Comparison of ENCODE assay signal across 1 cellular context in the genomic region with DNA sequence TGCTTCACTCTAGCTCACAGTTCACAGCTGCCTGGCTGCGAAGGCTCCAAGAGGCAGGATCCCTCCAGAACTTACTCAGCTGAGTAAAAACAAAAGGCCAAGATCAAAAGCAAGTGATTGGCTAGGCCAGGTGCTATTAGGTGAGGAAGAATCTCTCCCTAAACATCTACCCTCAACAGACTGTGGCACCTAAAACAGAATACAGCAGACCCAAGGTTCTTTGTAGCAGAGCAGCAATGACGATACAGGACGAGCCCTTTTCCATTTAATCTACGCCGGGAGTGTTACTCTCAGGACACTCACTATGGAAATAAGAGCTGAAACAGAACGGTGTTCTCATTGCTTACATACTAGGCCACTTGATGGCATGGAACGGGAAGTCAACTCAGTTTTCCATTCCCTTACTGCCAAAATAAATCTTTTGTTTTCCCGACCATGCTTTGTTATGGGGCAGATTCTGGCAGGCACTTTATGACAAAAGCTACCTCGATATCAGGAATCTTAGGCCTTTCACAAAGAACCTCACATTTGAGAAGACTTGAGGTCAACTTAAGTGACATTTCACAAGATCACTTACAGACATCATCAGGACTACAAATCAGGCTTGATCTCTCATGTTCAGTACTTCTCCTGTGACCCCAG.
TF ChIP-seq lines count a peak whose summit lies in the region.

No MANE protein-coding gene starts in this region.

TF ChIP-seq in HepG2, 621 proteins besides CTCF, POLR2A, EP300 and RAD21 (continued from another document and continues in another):
- TF ChIP-seq, protein P1, sequence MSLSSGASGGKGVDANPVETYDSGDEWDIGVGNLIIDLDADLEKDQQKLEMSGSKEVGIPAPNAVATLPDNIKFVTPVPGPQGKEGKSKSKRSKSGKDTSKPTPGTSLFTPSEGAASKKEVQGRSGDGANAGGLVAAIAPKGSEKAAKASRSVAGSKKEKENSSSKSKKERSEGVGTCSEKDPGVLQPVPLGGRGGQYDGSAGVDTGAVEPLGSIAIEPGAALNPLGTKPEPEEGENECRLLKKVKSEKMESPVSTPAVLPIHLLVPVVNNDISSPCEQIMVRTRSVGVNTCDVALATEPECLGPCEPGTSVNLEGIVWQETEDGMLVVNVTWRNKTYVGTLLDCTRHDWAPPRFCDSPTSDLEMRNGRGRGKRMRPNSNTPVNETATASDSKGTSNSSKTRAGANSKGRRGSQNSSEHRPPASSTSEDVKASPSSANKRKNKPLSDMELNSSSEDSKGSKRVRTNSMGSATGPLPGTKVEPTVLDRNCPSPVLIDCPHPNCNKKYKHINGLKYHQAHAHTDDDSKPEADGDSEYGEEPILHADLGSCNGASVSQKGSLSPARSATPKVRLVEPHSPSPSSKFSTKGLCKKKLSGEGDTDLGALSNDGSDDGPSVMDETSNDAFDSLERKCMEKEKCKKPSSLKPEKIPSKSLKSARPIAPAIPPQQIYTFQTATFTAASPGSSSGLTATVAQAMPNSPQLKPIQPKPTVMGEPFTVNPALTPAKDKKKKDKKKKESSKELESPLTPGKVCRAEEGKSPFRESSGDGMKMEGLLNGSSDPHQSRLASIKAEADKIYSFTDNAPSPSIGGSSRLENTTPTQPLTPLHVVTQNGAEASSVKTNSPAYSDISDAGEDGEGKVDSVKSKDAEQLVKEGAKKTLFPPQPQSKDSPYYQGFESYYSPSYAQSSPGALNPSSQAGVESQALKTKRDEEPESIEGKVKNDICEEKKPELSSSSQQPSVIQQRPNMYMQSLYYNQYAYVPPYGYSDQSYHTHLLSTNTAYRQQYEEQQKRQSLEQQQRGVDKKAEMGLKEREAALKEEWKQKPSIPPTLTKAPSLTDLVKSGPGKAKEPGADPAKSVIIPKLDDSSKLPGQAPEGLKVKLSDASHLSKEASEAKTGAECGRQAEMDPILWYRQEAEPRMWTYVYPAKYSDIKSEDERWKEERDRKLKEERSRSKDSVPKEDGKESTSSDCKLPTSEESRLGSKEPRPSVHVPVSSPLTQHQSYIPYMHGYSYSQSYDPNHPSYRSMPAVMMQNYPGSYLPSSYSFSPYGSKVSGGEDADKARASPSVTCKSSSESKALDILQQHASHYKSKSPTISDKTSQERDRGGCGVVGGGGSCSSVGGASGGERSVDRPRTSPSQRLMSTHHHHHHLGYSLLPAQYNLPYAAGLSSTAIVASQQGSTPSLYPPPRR (CRISPR knock-in tag; IDR thresholded peaks at IDR 0.05; ENCODE audit: borderline replicate concordance), result no peak
- TF ChIP-seq, protein P2, sequence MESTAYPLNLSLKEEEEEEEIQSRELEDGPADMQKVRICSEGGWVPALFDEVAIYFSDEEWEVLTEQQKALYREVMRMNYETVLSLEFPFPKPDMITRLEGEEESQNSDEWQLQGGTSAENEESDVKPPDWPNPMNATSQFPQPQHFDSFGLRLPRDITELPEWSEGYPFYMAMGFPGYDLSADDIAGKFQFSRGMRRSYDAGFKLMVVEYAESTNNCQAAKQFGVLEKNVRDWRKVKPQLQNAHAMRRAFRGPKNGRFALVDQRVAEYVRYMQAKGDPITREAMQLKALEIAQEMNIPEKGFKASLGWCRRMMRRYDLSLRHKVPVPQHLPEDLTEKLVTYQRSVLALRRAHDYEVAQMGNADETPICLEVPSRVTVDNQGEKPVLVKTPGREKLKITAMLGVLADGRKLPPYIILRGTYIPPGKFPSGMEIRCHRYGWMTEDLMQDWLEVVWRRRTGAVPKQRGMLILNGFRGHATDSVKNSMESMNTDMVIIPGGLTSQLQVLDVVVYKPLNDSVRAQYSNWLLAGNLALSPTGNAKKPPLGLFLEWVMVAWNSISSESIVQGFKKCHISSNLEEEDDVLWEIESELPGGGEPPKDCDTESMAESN (CRISPR knock-in tag; conservative IDR thresholded peaks at IDR 0.05), result 0 out of 2 replicates have a peak, but pooled peaks have one; percentile 22
- no peak for TF ChIP-seq ZNF24 (IDR thresholded peaks at IDR 0.05)
- TF ChIP-seq, protein P3, sequence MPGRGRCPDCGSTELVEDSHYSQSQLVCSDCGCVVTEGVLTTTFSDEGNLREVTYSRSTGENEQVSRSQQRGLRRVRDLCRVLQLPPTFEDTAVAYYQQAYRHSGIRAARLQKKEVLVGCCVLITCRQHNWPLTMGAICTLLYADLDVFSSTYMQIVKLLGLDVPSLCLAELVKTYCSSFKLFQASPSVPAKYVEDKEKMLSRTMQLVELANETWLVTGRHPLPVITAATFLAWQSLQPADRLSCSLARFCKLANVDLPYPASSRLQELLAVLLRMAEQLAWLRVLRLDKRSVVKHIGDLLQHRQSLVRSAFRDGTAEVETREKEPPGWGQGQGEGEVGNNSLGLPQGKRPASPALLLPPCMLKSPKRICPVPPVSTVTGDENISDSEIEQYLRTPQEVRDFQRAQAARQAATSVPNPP (CRISPR knock-in tag; IDR thresholded peaks at IDR 0.05), result no peak
- no peak for TF ChIP-seq ZNF260 (CRISPR knock-in tag; IDR thresholded peaks at IDR 0.05; ENCODE audit: borderline replicate concordance, low read depth)
- TF ChIP-seq NCOA2 (CRISPR knock-in tag; IDR thresholded peaks at IDR 0.05), result no peak
- TF ChIP-seq CCAR2 (optimal IDR thresholded peaks at IDR 0.05; ENCODE audit: low read depth, low read length), result no peak
- no peak for TF ChIP-seq ELF4 (CRISPR knock-in tag; IDR thresholded peaks at IDR 0.05; ENCODE audit: borderline replicate concordance)
- TF ChIP-seq SNAI1 (CRISPR knock-in tag; IDR thresholded peaks at IDR 0.05; ENCODE audit: borderline replicate concordance), result no peak
- no peak for TF ChIP-seq ZNF317 (CRISPR knock-in tag; IDR thresholded peaks at IDR 0.05)
- TF ChIP-seq ZBTB7B (CRISPR knock-in tag; IDR thresholded peaks at IDR 0.05), result no peak
- no peak for TF ChIP-seq ZNF709 (CRISPR knock-in tag; IDR thresholded peaks at IDR 0.05)
- no peak for TF ChIP-seq MAFG (CRISPR knock-in tag; IDR thresholded peaks at IDR 0.05)
- TF ChIP-seq KMT2B (CRISPR knock-in tag; IDR thresholded peaks at IDR 0.05), result no peak
- TF ChIP-seq MEIS1 (CRISPR knock-in tag; IDR thresholded peaks at IDR 0.05; ENCODE audit: borderline replicate concordance), result no peak
- TF ChIP-seq ZFP1 (CRISPR knock-in tag; IDR thresholded peaks at IDR 0.05), result no peak
- no peak for TF ChIP-seq ZNF383 (CRISPR knock-in tag; IDR thresholded peaks at IDR 0.05; ENCODE audit: borderline replicate concordance)
- no peak for TF ChIP-seq NONO (IDR thresholded peaks at IDR 0.05)
- TF ChIP-seq NONO (CRISPR knock-in tag; conservative IDR thresholded peaks at IDR 0.05), result no peak
- no peak for TF ChIP-seq MAFK (conservative IDR thresholded peaks at IDR 0.05 in 1 of 2, IDR thresholded peaks at IDR 0.05 in 1 of 2; ENCODE audit: low read length in 2 of 2)
- TF ChIP-seq, protein P4, sequence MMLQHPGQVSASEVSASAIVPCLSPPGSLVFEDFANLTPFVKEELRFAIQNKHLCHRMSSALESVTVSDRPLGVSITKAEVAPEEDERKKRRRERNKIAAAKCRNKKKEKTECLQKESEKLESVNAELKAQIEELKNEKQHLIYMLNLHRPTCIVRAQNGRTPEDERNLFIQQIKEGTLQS (CRISPR knock-in tag; IDR thresholded peaks at IDR 0.05), result no peak
- TF ChIP-seq ZNF850 (CRISPR knock-in tag; conservative IDR thresholded peaks at IDR 0.05), result no peak
- no peak for TF ChIP-seq ZNF441 (CRISPR knock-in tag; IDR thresholded peaks at IDR 0.05; ENCODE audit: borderline replicate concordance)
- TF ChIP-seq, protein P5, sequence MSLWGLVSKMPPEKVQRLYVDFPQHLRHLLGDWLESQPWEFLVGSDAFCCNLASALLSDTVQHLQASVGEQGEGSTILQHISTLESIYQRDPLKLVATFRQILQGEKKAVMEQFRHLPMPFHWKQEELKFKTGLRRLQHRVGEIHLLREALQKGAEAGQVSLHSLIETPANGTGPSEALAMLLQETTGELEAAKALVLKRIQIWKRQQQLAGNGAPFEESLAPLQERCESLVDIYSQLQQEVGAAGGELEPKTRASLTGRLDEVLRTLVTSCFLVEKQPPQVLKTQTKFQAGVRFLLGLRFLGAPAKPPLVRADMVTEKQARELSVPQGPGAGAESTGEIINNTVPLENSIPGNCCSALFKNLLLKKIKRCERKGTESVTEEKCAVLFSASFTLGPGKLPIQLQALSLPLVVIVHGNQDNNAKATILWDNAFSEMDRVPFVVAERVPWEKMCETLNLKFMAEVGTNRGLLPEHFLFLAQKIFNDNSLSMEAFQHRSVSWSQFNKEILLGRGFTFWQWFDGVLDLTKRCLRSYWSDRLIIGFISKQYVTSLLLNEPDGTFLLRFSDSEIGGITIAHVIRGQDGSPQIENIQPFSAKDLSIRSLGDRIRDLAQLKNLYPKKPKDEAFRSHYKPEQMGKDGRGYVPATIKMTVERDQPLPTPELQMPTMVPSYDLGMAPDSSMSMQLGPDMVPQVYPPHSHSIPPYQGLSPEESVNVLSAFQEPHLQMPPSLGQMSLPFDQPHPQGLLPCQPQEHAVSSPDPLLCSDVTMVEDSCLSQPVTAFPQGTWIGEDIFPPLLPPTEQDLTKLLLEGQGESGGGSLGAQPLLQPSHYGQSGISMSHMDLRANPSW (CRISPR knock-in tag; IDR thresholded peaks at IDR 0.05; ENCODE audit: borderline replicate concordance), result no peak
- TF ChIP-seq, protein P6, sequence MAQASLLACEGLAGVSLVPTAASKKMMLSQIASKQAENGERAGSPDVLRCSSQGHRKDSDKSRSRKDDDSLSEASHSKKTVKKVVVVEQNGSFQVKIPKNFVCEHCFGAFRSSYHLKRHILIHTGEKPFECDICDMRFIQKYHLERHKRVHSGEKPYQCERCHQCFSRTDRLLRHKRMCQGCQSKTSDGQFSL (CRISPR knock-in tag; IDR thresholded peaks at IDR 0.05), result no peak
- TF ChIP-seq GFI1 (CRISPR knock-in tag; IDR thresholded peaks at IDR 0.05; ENCODE audit: borderline replicate concordance), result no peak
- no peak for TF ChIP-seq TARDBP (CRISPR knock-in tag; IDR thresholded peaks at IDR 0.05)
- TF ChIP-seq SOX5 (CRISPR knock-in tag; IDR thresholded peaks at IDR 0.05; ENCODE audit: borderline replicate concordance), result no peak
- TF ChIP-seq HOXD1 (CRISPR knock-in tag; IDR thresholded peaks at IDR 0.05), result no peak
- TF ChIP-seq, protein P7, sequence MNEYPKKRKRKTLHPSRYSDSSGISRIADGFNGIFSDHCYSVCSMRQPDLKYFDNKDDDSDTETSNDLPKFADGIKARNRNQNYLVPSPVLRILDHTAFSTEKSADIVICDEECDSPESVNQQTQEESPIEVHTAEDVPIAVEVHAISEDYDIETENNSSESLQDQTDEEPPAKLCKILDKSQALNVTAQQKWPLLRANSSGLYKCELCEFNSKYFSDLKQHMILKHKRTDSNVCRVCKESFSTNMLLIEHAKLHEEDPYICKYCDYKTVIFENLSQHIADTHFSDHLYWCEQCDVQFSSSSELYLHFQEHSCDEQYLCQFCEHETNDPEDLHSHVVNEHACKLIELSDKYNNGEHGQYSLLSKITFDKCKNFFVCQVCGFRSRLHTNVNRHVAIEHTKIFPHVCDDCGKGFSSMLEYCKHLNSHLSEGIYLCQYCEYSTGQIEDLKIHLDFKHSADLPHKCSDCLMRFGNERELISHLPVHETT (CRISPR knock-in tag; conservative IDR thresholded peaks at IDR 0.05), result no peak
- no peak for TF ChIP-seq ZNF776 (CRISPR knock-in tag; IDR thresholded peaks at IDR 0.05)
- TF ChIP-seq, protein P8, sequence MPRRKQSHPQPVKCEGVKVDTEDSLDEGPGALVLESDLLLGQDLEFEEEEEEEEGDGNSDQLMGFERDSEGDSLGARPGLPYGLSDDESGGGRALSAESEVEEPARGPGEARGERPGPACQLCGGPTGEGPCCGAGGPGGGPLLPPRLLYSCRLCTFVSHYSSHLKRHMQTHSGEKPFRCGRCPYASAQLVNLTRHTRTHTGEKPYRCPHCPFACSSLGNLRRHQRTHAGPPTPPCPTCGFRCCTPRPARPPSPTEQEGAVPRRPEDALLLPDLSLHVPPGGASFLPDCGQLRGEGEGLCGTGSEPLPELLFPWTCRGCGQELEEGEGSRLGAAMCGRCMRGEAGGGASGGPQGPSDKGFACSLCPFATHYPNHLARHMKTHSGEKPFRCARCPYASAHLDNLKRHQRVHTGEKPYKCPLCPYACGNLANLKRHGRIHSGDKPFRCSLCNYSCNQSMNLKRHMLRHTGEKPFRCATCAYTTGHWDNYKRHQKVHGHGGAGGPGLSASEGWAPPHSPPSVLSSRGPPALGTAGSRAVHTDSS (CRISPR knock-in tag; conservative IDR thresholded peaks at IDR 0.05), result no peak
- no peak for TF ChIP-seq NBN (conservative IDR thresholded peaks at IDR 0.05)
- no peak for TF ChIP-seq EEA1 (CRISPR knock-in tag; IDR thresholded peaks at IDR 0.05; ENCODE audit: borderline replicate concordance)
- no peak for TF ChIP-seq MBD4 (IDR thresholded peaks at IDR 0.05; ENCODE audit: borderline replicate concordance, low read length)
- TF ChIP-seq ZNF775 (CRISPR knock-in tag; IDR thresholded peaks at IDR 0.05; ENCODE audit: borderline replicate concordance), result no peak
- TF ChIP-seq, protein P9, sequence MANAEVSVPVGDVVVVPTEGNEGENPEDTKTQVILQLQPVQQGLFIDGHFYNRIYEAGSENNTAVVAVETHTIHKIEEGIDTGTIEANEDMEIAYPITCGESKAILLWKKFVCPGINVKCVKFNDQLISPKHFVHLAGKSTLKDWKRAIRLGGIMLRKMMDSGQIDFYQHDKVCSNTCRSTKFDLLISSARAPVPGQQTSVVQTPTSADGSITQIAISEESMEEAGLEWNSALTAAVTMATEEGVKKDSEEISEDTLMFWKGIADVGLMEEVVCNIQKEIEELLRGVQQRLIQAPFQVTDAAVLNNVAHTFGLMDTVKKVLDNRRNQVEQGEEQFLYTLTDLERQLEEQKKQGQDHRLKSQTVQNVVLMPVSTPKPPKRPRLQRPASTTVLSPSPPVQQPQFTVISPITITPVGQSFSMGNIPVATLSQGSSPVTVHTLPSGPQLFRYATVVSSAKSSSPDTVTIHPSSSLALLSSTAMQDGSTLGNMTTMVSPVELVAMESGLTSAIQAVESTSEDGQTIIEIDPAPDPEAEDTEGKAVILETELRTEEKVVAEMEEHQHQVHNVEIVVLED (CRISPR knock-in tag; IDR thresholded peaks at IDR 0.05; ENCODE audit: borderline replicate concordance), result no peak
- TF ChIP-seq, protein P10, sequence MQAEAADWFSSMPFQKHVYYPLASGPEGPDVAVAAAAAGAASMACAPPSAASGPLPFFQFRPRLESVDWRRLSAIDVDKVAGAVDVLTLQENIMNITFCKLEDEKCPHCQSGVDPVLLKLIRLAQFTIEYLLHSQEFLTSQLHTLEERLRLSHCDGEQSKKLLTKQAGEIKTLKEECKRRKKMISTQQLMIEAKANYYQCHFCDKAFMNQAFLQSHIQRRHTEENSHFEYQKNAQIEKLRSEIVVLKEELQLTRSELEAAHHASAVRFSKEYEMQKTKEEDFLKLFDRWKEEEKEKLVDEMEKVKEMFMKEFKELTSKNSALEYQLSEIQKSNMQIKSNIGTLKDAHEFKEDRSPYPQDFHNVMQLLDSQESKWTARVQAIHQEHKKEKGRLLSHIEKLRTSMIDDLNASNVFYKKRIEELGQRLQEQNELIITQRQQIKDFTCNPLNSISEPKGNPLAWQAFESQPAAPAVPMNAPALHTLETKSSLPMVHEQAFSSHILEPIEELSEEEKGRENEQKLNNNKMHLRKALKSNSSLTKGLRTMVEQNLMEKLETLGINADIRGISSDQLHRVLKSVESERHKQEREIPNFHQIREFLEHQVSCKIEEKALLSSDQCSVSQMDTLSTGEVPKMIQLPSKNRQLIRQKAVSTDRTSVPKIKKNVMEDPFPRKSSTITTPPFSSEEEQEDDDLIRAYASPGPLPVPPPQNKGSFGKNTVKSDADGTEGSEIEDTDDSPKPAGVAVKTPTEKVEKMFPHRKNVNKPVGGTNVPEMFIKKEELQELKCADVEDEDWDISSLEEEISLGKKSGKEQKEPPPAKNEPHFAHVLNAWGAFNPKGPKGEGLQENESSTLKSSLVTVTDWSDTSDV (CRISPR knock-in tag; IDR thresholded peaks at IDR 0.05), result no peak
- TF ChIP-seq FOXJ3 (CRISPR knock-in tag; IDR thresholded peaks at IDR 0.05; ENCODE audit: borderline replicate concordance), result no peak
